19 cellular contexts compared by ENCODE assay signal in genomic region chr11:62075438-62075837, GRCh38. TPM values are rescaled to one million over a fixed set of nuclear protein-coding genes. Genes with fewer than 3 reads are reported as not detected.
DNase-seq lines count a peak whose midpoint lies in the region; ATAC-seq and TF ChIP-seq lines count a peak whose summit lies in the region.
"Had no signal": no experiment of that assay in that cellular context is flagged by ENCODE, and none has a peak within 500 bp of the region (broad histone marks: within the 10 kb centered on the region; RNA-seq: fewer than 3 reads in every experiment).

No MANE protein-coding gene starts in this region.

- H3K36me3 ChIP-seq in Panc1 (ENCODE audit: control insufficient read depth, insufficient read depth, low read length) (no peaks in the 10 kb centered on the region), neural progenitor cell (no peaks in the 10 kb centered on the region), spleen (no peaks in the 10 kb centered on the region), hepatocyte (replicated peaks; ENCODE audit: insufficient read depth, low read depth) (no peaks in the 10 kb centered on the region)
- H3K36me3 ChIP-seq: BE2C had no signal

- H3K9me3 Mint-ChIP-seq in neural progenitor cell, result no peaks in the 10 kb centered on the region
- H3K9me3 Mint-ChIP-seq: CD8-positive, alpha-beta memory T cell; H9 had no signal

- TF ChIP-seq CTCF in Panc1 (IDR thresholded peaks at IDR 0.05) (no peak), neural progenitor cell (IDR thresholded peaks at IDR 0.05) (no peak), spleen (IDR thresholded peaks at IDR 0.05 in 8 of 11, conservative IDR thresholded peaks at IDR 0.05 in 3 of 11) (no peak), hepatocyte (IDR thresholded peaks at IDR 0.05; ENCODE audit: poor library complexity) (no peak)

- H3K9me3 ChIP-seq in Panc1 (ENCODE audit: control insufficient read depth, insufficient read depth, low read depth, low read length) (no peaks in the 10 kb centered on the region), neural progenitor cell (ENCODE audit: low read depth) (no peaks in the 10 kb centered on the region), spleen (no peaks in the 10 kb centered on the region), T-helper 17 cell (ENCODE audit: control insufficient read depth, low read length, poor library complexity, severe bottlenecking) (no peaks in the 10 kb centered on the region), hepatocyte (ENCODE audit: low read depth) (no peaks in the 10 kb centered on the region)
- H3K9me3 ChIP-seq: BE2C had no signal

- H4K20me1 ChIP-seq in neural progenitor cell (ENCODE audit: low read depth), result no peaks in the 10 kb centered on the region
- H4K20me1 ChIP-seq in hepatocyte (ENCODE audit: insufficient read depth, poor library complexity, severe bottlenecking), result no peaks in the 10 kb centered on the region

- H3K4me1 Mint-ChIP-seq in neural progenitor cell, result no peaks in the 10 kb centered on the region
- peaks cover 2% of the 10 kb centered on the region for H3K4me1 Mint-ChIP-seq in T-helper 17 cell
- H3K4me1 Mint-ChIP-seq: CD4-positive, CD25-positive, alpha-beta regulatory T cell; CD8-positive, alpha-beta memory T cell; H9 had no signal

- CTCF ChIA-PET in Panc1 (lab: Charles Lee), result no interaction called here

- H3K9me2 ChIP-seq in hepatocyte (replicated peaks; ENCODE audit: insufficient read depth), result no peaks in the 10 kb centered on the region

- BruUV-seq in Panc1 (replicated peaks; lab: Mats Ljungman, UMichigan), result no TSS peak

- ATAC-seq in Panc1 (peak; percentile 51; the same call in 1 of the 2 replicates), T-helper 17 cell (no peak)

- H3K79me2 ChIP-seq in neural progenitor cell (ENCODE audit: low read depth) (no peaks in the 10 kb centered on the region), hepatocyte (no peaks in the 10 kb centered on the region)

- intact Hi-C loops in Panc1 (cut with micrococcal nuclease; ENCODE audit: unreplicated experiment) (no loop called here), spleen (cut with DNase I; ENCODE audit: low total_unique reads) (no loop called here)

- H3K9ac ChIP-seq in neural progenitor cell, result no peak overlapping the region

- H3K27me3 ChIP-seq in Panc1 (ENCODE audit: control insufficient read depth, insufficient read depth, low read length) (no peaks in the 10 kb centered on the region), neural progenitor cell (no peaks in the 10 kb centered on the region), spleen (replicated peaks in 1 of 7) (no peaks in the 10 kb centered on the region), hepatocyte (no peaks in the 10 kb centered on the region)
- H3K27me3 ChIP-seq: BE2C had no signal

- H3K4me1 ChIP-seq in Panc1 (ENCODE audit: control insufficient read depth, insufficient read depth, low read length) (no peaks in the 10 kb centered on the region), neural progenitor cell (no peaks in the 10 kb centered on the region), spleen (no peaks in the 10 kb centered on the region), hepatocyte (ENCODE audit: insufficient read depth) (no peaks in the 10 kb centered on the region)
- H3K4me1 ChIP-seq: BE2C had no signal

- H3K36me3 Mint-ChIP-seq in neural progenitor cell (no peaks in the 10 kb centered on the region), T-helper 17 cell (ENCODE audit: low read depth) (no peaks in the 10 kb centered on the region)
- H3K36me3 Mint-ChIP-seq: CD4-positive, CD25-positive, alpha-beta regulatory T cell; CD8-positive, alpha-beta memory T cell had no signal

- peak overlapping the region; percentile 79 for H2AFZ ChIP-seq in neural progenitor cell (replicated peaks)
- H2AFZ ChIP-seq in hepatocyte, result no peak overlapping the region

- POLR2A ChIA-PET in Panc1 (lab: Charles Lee), result interaction anchor here (0.6 kb wide), 1 partner anchor 165 kb away, joined by 3 read pairs; no protein-coding TSS in a partner anchor

- H3K4me2 ChIP-seq in neural progenitor cell (no peak overlapping the region), hepatocyte (no peak overlapping the region)

- H3K27me3 Mint-ChIP-seq in neural progenitor cell (ENCODE audit: insufficient read depth, low read depth) (peaks cover 4% of the 10 kb centered on the region), T-helper 17 cell (peaks cover 4% of the 10 kb centered on the region)

- H3K4me3 ChIP-seq in Panc1 (ENCODE audit: low read depth in 2 of 2, low read length in 2 of 2), result no peak overlapping the region
- H3K4me3 ChIP-seq in neural progenitor cell, result no peak overlapping the region
- H3K4me3 ChIP-seq in spleen, result no peak overlapping the region
- no peak overlapping the region for H3K4me3 ChIP-seq in hepatocyte

- in situ Hi-C loops in Panc1 (cut with HindIII; ENCODE audit: low pct_unique_long_range_greater_than_20kb, low sequenced_read_pairs), result no loop called here

- 94 to 100% (median 98%) methylated on average over 2 of the region's 2 CpGs for WGBS in spleen, 5 donors
- 82% methylated on average over 2 of the region's 2 CpGs for WGBS in hepatocyte (ENCODE audit: low lambda C conversion rate, missing lambda C conversion rate)

- TF ChIP-seq POLR2A in spleen (IDR thresholded peaks at IDR 0.05), result no peak

- H3K4me3 Mint-ChIP-seq in neural progenitor cell (no peak overlapping the region), T-helper 17 cell (no peak overlapping the region)
- H3K4me3 Mint-ChIP-seq: CD4-positive, CD25-positive, alpha-beta regulatory T cell; CD8-positive, alpha-beta memory T cell; H9 had no signal

- no peak overlapping the region for H3K27ac ChIP-seq in Panc1 (ENCODE audit: low read length)
- H3K27ac ChIP-seq in neural progenitor cell, result no peak overlapping the region
- H3K27ac ChIP-seq in spleen, result no peak overlapping the region
- no peak overlapping the region for H3K27ac ChIP-seq in hepatocyte

- H3K27ac Mint-ChIP-seq in neural progenitor cell (no peak overlapping the region), T-helper 17 cell (no peak overlapping the region)
- H3K27ac Mint-ChIP-seq: H9 had no signal

- no peaks in the 10 kb centered on the region for H3F3A ChIP-seq in neural progenitor cell (ENCODE audit: low read depth)

- DNase-seq in Panc1 (ENCODE audit: low read depth, low spot score) (no peak), neural progenitor cell (ENCODE audit: low spot score) (peak; percentile 31), spleen (peak; percentile 16), T-helper 17 cell (no peak), hepatocyte (ENCODE audit: low spot score) (no peak), NCI-H2196 (lab: John Stamatoyannopoulos, UW; ENCODE audit: unreplicated experiment) (no peak)
- DNase-seq: ACHN; BE2C; C1 segment of cervical spinal cord; CD4-positive, CD25-positive, alpha-beta regulatory T cell; CD8-positive, alpha-beta memory T cell; COR-L47; DMS 273 treated with DMSO at 0.1 percent for 48 hours; DMS53; DND-41; EL; GOT3; H9; KG1 had no signal

RNA-seq across cellular contexts. Expression of gene INCENP, which starts 48.4 kb away (rescaled TPM):
- total RNA-seq in Panc1 (2021; ENCODE audit: unreplicated experiment) (81.5 TPM), neural progenitor cell (ENCODE audit: low replicate concordance) (73.9 and 135 TPM in 2 replicates), spleen (10 to 100 TPM; 22.2 to 32.4 (median 28.8) TPM), T-helper 17 cell (10 to 100 TPM; 15.9 to 22.3 TPM), hepatocyte (12.5 and 12.8 TPM in 2 replicates)
- 35.1 TPM for polyA plus RNA-seq in Panc1 (2012; ENCODE audit: insufficient read length)
- polyA plus RNA-seq in spleen (1 to 10 TPM; 1.8 to 5.3 (median 3.0) TPM), hepatocyte (2.2 TPM in 2 replicates)

Comparison
In these comparisons a context has a peak if more than half of its experiments do, and no peak if none do; other contexts are left out.
1. DNase-seq: peak in neural progenitor cell (single experiment) and spleen (single experiment); none in Panc1 (single experiment), T-helper 17 cell (0 of 3), hepatocyte (single experiment) and NCI-H2196 (single experiment).